17 cellular contexts compared by ENCODE assay signal in genomic region chr2:203418271-203418670, GRCh38.
DNase-seq lines count a peak whose midpoint lies in the region; TF ChIP-seq lines count a peak whose summit lies in the region.
"Had no signal": no experiment of that assay in that cellular context is flagged by ENCODE, and none has a peak within 500 bp of the region (broad histone marks: within the 10 kb centered on the region; RNA-seq: fewer than 3 reads in every experiment).

No MANE protein-coding gene starts in this region.

- H3K27me3 Mint-ChIP-seq in chondrocyte (ENCODE audit: low read depth) (no peaks in the 10 kb centered on the region), Caco-2 (ENCODE audit: insufficient read depth, unreplicated experiment) (no peaks in the 10 kb centered on the region)
- H3K27me3 Mint-ChIP-seq: CD4-positive, alpha-beta memory T cell had no signal

- H3K27ac Mint-ChIP-seq in chondrocyte (ENCODE audit: unreplicated experiment) (peak overlapping the region; percentile 32), Caco-2 (ENCODE audit: unreplicated experiment) (no peak overlapping the region)
- H3K27ac Mint-ChIP-seq: CD4-positive, alpha-beta memory T cell had no signal

- POLR2A ChIA-PET in Caco-2 (lab: Charles Lee) = no interaction called here

- H3K36me3 Mint-ChIP-seq in chondrocyte (ENCODE audit: low read depth) (peaks cover 32% of the 10 kb centered on the region), Caco-2 (ENCODE audit: insufficient read depth, unreplicated experiment) (peaks cover 42% of the 10 kb centered on the region)

- no peaks in the 10 kb centered on the region for H3K9me3 ChIP-seq in testis
- no peaks in the 10 kb centered on the region for H3K9me3 ChIP-seq in Caco-2
- H3K9me3 ChIP-seq: A549, BE2C, HAP-1 had no signal

- H3K4me3 ChIP-seq in testis = no peak overlapping the region
- H3K4me3 ChIP-seq in Caco-2 (ENCODE audit: low read depth, low read length) = no peak overlapping the region
- H3K4me3 ChIP-seq: A549, HAP-1 had no signal

- CTCF ChIA-PET in Caco-2 (lab: Charles Lee) = no interaction called here

- intact Hi-C loops in testis (cut with DNase I; ENCODE audit: low total_unique reads) = no loop called here
- intact Hi-C loops in Caco-2 (cut with micrococcal nuclease; ENCODE audit: unreplicated experiment) = no loop called here

- H3K36me3 ChIP-seq in testis (ENCODE audit: low read depth, missing control alignments) = no peaks in the 10 kb centered on the region
- H3K36me3 ChIP-seq in Caco-2 (ENCODE audit: control insufficient read depth, insufficient read depth, low read length) = no peaks in the 10 kb centered on the region; the same call in 1 of the 2 replicates

- H3K9me3 Mint-ChIP-seq in chondrocyte (ENCODE audit: low read depth) (peaks cover 6% of the 10 kb centered on the region), Caco-2 (ENCODE audit: unreplicated experiment) (no peaks in the 10 kb centered on the region)

- no peak for TF ChIP-seq POLR2A in testis (IDR thresholded peaks at IDR 0.05)

- no peak for TF ChIP-seq CTCF in chondrocyte (IDR thresholded peaks at IDR 0.05)
- TF ChIP-seq CTCF in testis (IDR thresholded peaks at IDR 0.05) = no peak
- TF ChIP-seq CTCF in Caco-2 (IDR thresholded peaks at IDR 0.05; ENCODE audit: insufficient read depth in 1 of 2, low read depth in 1 of 2, low read length in 1 of 2, severe bottlenecking in 1 of 2, unreplicated experiment in 1 of 2) = no peak

- no peaks in the 10 kb centered on the region for H3K4me1 ChIP-seq in testis
- H3K4me1 ChIP-seq in Caco-2 = no peaks in the 10 kb centered on the region
- H3K4me1 ChIP-seq: BE2C, HAP-1 had no signal

- peak; percentile 50 for DNase-seq in amniotic epithelial cell (ENCODE audit: low read depth)
- no peak for DNase-seq in chondrocyte (ENCODE audit: low spot score)
- peak; percentile 59 for DNase-seq in myocyte (ENCODE audit: low read depth)
- peak; percentile 32 for DNase-seq in testis
- no peak for DNase-seq in stimulated activated CD4-positive, alpha-beta T cell treated with anti-CD3 and anti-CD28 coated beads, Interleukin-2, amount 100 ng/mL, for 48 hours
- DNase-seq in effector CD4-positive, alpha-beta T cell = no peak
- DNase-seq in Caco-2 = no peak
- DNase-seq in kidney glomerular epithelial cell (lab: John Stamatoyannopoulos, UW) = no peak
- DNase-seq: BE2C; CD4-positive, alpha-beta memory T cell; DMS153; DMS79 treated with DMSO at 0.1 percent for 48 hours; EL; GOT3 had no signal

- H3K27ac ChIP-seq in testis = no peak overlapping the region
- H3K27ac ChIP-seq: A549, C4-2B had no signal

- H3K4me1 Mint-ChIP-seq in chondrocyte (ENCODE audit: low read depth) (no peaks in the 10 kb centered on the region), Caco-2 (ENCODE audit: low read depth, unreplicated experiment) (no peaks in the 10 kb centered on the region)
- H3K4me1 Mint-ChIP-seq: CD4-positive, alpha-beta memory T cell had no signal

- H3K4me3 Mint-ChIP-seq in chondrocyte (ENCODE audit: unreplicated experiment) (no peak overlapping the region), Caco-2 (ENCODE audit: unreplicated experiment) (no peak overlapping the region)
- H3K4me3 Mint-ChIP-seq: CD4-positive, alpha-beta memory T cell had no signal

- H3K27me3 ChIP-seq in testis (no peaks in the 10 kb centered on the region), Caco-2 (replicated peaks; ENCODE audit: control insufficient read depth, insufficient read depth, low read length) (no peaks in the 10 kb centered on the region)
- H3K27me3 ChIP-seq: BE2C had no signal

- WGBS in testis, 2 donors = 71 to 79% methylated on average over 8 of the region's 8 CpGs

- no TSS peak for BruUV-seq in Caco-2 (replicated peaks; lab: Mats Ljungman, UMichigan)

Comparison
In these comparisons a context has a peak if more than half of its experiments do, and no peak if none do; other contexts are left out.
1. DNase-seq: peak in amniotic epithelial cell (single experiment), myocyte (single experiment) and testis (single experiment); none in chondrocyte (single experiment), stimulated activated CD4-positive, alpha-beta T cell treated with anti-CD3 and anti-CD28 coated beads, Interleukin-2, amount 100 ng/mL, for 48 hours (0 of 2), effector CD4-positive, alpha-beta T cell (single experiment), Caco-2 (0 of 2) and kidney glomerular epithelial cell (single experiment).